30 cellular contexts compared by ENCODE assay signal in the genomic region with DNA sequence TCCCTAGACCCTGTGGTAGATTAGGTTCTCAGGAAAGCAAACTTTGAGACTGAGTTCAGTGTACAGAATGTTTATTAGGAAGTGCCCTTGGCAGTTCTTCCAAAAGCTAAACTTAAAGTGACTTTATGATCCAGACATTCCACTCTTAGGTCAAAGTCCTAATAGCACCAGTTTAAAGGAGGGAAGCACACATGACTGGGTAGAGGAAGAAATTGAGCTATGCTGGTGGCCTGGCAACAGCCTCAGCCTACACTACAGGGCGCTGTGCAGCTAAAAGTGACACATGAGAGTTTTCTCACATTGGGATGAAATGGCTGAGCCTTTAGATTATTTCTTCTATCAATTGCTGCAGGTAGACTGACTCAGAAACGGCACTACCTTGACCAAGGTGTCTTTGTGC.
DNase-seq lines count a peak whose midpoint lies in the region; ATAC-seq, FAIRE-seq and TF ChIP-seq lines count a peak whose summit lies in the region.
"Had no signal": no experiment of that assay in that cellular context is flagged by ENCODE, and none has a peak within 500 bp of the region (broad histone marks: within the 10 kb centered on the region; RNA-seq: fewer than 3 reads in every experiment).

No MANE protein-coding gene starts in this region.

- no peaks in the 10 kb centered on the region for H3K36me3 ChIP-seq in GM23338 (ENCODE audit: insufficient read depth)
- H3K36me3 ChIP-seq in pancreas: no peaks in the 10 kb centered on the region
- H3K36me3 ChIP-seq: cardiac muscle cell, ovary, SJCRH30, suprapubic skin had no signal

- no peaks in the 10 kb centered on the region for H3K9me3 Mint-ChIP-seq in GM23338
- H3K9me3 Mint-ChIP-seq: activated CD4-positive, alpha-beta T cell treated with anti-CD3 and anti-CD28 coated beads, Interleukin-2, amount 10 ng/mL, durations not matched to agents 24 days and 14 days had no signal

- peaks cover 5% of the 10 kb centered on the region for H3K27me3 Mint-ChIP-seq in GM23338 (ENCODE audit: insufficient read depth, low read depth, poor library complexity)
- H3K27me3 Mint-ChIP-seq: activated CD4-positive, alpha-beta T cell treated with anti-CD3 and anti-CD28 coated beads, Interleukin-2, amount 10 ng/mL, durations not matched to agents 24 days and 14 days; activated naive CD8-positive, alpha-beta T cell treated with anti-CD3 and anti-CD28 coated beads for 36 hours; B cell; CD4-positive, alpha-beta memory T cell; natural killer cell treated with Interleukin-12 subunit alpha and Interleukin-12 subunit beta and Interleukin-15 and Interleukin-18, amount 100 ng/mL, for 72 hours had no signal

- no peak for FAIRE-seq in pancreas (lab: Jason Lieb, UNC)

- H3K4me3 ChIP-seq in GM23338 (no peak overlapping the region), pancreas (no peak overlapping the region)
- H3K4me3 ChIP-seq: cardiac muscle cell, ovary, SJCRH30, skin epidermis, suprapubic skin had no signal

- ATAC-seq in GM23338 (no peak; the same call in 2 of the 3 replicates), left colon (peak; percentile 100), pancreas (peak in 3 of 4 donors; percentile 44 to 61 (median 54)), GM18907 (IDR thresholded peaks at IDR 0.05; ENCODE audit: unreplicated experiment) (no peak), GM18520 (IDR thresholded peaks at IDR 0.05; ENCODE audit: unreplicated experiment) (no peak)
- ATAC-seq: natural killer cell treated with Interleukin-12 subunit alpha and Interleukin-12 subunit beta and Interleukin-15 and Interleukin-18, amount 100 ng/mL, for 72 hours had no signal

- H3K9me2 ChIP-seq in GM23338 (ENCODE audit: insufficient read depth): no peaks in the 10 kb centered on the region

- 0 out of 2 replicates have a peak overlapping the region, but pooled peaks have one; percentile 32 for H2AFZ ChIP-seq in GM23338

- no peaks in the 10 kb centered on the region for H4K20me1 ChIP-seq in GM23338 (replicated peaks; ENCODE audit: insufficient read depth)

- no peaks in the 10 kb centered on the region for H3K79me2 ChIP-seq in GM23338 (replicated peaks; ENCODE audit: insufficient read depth)

- no peak overlapping the region for H3K4me3 Mint-ChIP-seq in GM23338
- H3K4me3 Mint-ChIP-seq: activated CD4-positive, alpha-beta T cell treated with anti-CD3 and anti-CD28 coated beads, Interleukin-2, amount 10 ng/mL, durations not matched to agents 24 days and 14 days; activated naive CD8-positive, alpha-beta T cell treated with anti-CD3 and anti-CD28 coated beads for 36 hours; B cell; CD4-positive, alpha-beta memory T cell; natural killer cell treated with Interleukin-12 subunit alpha and Interleukin-12 subunit beta and Interleukin-15 and Interleukin-18, amount 100 ng/mL, for 72 hours had no signal

- TF ChIP-seq CTCF in GM23338 (conservative IDR thresholded peaks at IDR 0.05; ENCODE audit: low read depth in 2 of 2) (0 out of 4 replicates have a peak, but pooled peaks of 1 of the 2 experiments have one; percentile 13), pancreas (IDR thresholded peaks at IDR 0.05) (no peak)

- DNase-seq in GM23338 (ENCODE audit: low spot score): no peak
- DNase-seq in OCI-M1 (lab: John Stamatoyannopoulos, UW): peak; percentile 7
- peak; percentile 34 to 48 for DNase-seq in left colon
- DNase-seq in pancreas: no peak
- no peak for DNase-seq in NCI-H2196 treated with DMSO at 0.1 percent for 48 hours (lab: John Stamatoyannopoulos, UW; ENCODE audit: unreplicated experiment)
- no peak for DNase-seq in activated CD4-positive, alpha-beta T cell treated with anti-CD3 and anti-CD28 coated beads for 1 hour
- DNase-seq: activated CD4-positive, alpha-beta T cell treated with anti-CD3 and anti-CD28 coated beads, Interleukin-2, amount 10 ng/mL, durations not matched to agents 24 days and 14 days; activated effector memory CD4-positive, alpha-beta T cell treated with Interleukin-2 at 50 U/mL for 16 hours; activated naive CD8-positive, alpha-beta T cell treated with anti-CD3 and anti-CD28 coated beads for 36 hours; anterior cingulate cortex; CD4-positive, alpha-beta memory T cell; cortex of kidney; effector memory CD4-positive, alpha-beta T cell; MV-4-11; NCI-H1436; NCI-H2081; NCI-H82; ovary; retina; SJCRH30; stimulated activated naive CD4-positive, alpha-beta T cell; T-helper 9 cell had no signal

- intact Hi-C loops in left colon (cut with DNase I, micrococcal nuclease) (no loop called here), pancreas (cut with DNase I) (no loop called here)

- no peaks in the 10 kb centered on the region for H3K36me3 Mint-ChIP-seq in GM23338 (ENCODE audit: low read depth)
- H3K36me3 Mint-ChIP-seq: activated naive CD8-positive, alpha-beta T cell treated with anti-CD3 and anti-CD28 coated beads for 36 hours; CD4-positive, alpha-beta memory T cell; natural killer cell treated with Interleukin-12 subunit alpha and Interleukin-12 subunit beta and Interleukin-15 and Interleukin-18, amount 100 ng/mL, for 72 hours had no signal

- H3K4me1 ChIP-seq in GM23338 (ENCODE audit: insufficient read depth) (peaks cover 4% of the 10 kb centered on the region; the same call in 1 of the 2 replicates), pancreas (no peaks in the 10 kb centered on the region)
- H3K4me1 ChIP-seq: SJCRH30, suprapubic skin had no signal

- H3K27me3 ChIP-seq in GM23338 (ENCODE audit: insufficient read depth) (no peaks in the 10 kb centered on the region), pancreas (no peaks in the 10 kb centered on the region)
- H3K27me3 ChIP-seq: cardiac muscle cell, ovary, SJCRH30, suprapubic skin had no signal

- H3K4me2 ChIP-seq in GM23338: no peak overlapping the region

- H3K27ac Mint-ChIP-seq in GM23338: no peak overlapping the region
- H3K27ac Mint-ChIP-seq: activated CD4-positive, alpha-beta T cell treated with anti-CD3 and anti-CD28 coated beads, Interleukin-2, amount 10 ng/mL, durations not matched to agents 24 days and 14 days; activated naive CD8-positive, alpha-beta T cell treated with anti-CD3 and anti-CD28 coated beads for 36 hours; B cell; natural killer cell treated with Interleukin-12 subunit alpha and Interleukin-12 subunit beta and Interleukin-15 and Interleukin-18, amount 100 ng/mL, for 72 hours had no signal

- WGBS in pancreas, 2 donors: 41 to 57% methylated on average over 2 of the region's 2 CpGs

- H3K9me3 ChIP-seq in pancreas: no peaks in the 10 kb centered on the region
- H3K9me3 ChIP-seq: ovary, SJCRH30, suprapubic skin had no signal

- peaks cover 4% of the 10 kb centered on the region; the same call in 2 of the 3 replicates for H3K4me1 Mint-ChIP-seq in GM23338
- H3K4me1 Mint-ChIP-seq: activated CD4-positive, alpha-beta T cell treated with anti-CD3 and anti-CD28 coated beads, Interleukin-2, amount 10 ng/mL, durations not matched to agents 24 days and 14 days; activated naive CD8-positive, alpha-beta T cell treated with anti-CD3 and anti-CD28 coated beads for 36 hours; B cell; CD4-positive, alpha-beta memory T cell had no signal

- no peak overlapping the region for H3K27ac ChIP-seq in GM23338 (ENCODE audit: low read depth)
- no peak overlapping the region for H3K27ac ChIP-seq in pancreas
- H3K27ac ChIP-seq: cardiac muscle cell, epithelial cell of prostate, ovary, SJCRH30, skin epidermis, suprapubic skin had no signal

- no peaks in the 10 kb centered on the region for H3F3A ChIP-seq in GM23338 (replicated peaks; ENCODE audit: low read depth)

TF ChIP-seq in GM23338, 12 proteins besides CTCF, POLR2A, EP300 and RAD21 (continues in another document):
- TF ChIP-seq CREB1 (CRISPR knock-in tag; IDR thresholded peaks at IDR 0.05; ENCODE audit: low read depth) (no peak), ZNF114 (CRISPR knock-in tag; IDR thresholded peaks at IDR 0.05) (no peak), NANOG (IDR thresholded peaks at IDR 0.05; ENCODE audit: borderline replicate concordance) (no peak), ZNF331 (CRISPR knock-in tag; IDR thresholded peaks at IDR 0.05; ENCODE audit: low read depth) (no peak), POLR2AphosphoS5 (IDR thresholded peaks at IDR 0.05; ENCODE audit: low read depth) (no peak)
- TF ChIP-seq, protein P1, sequence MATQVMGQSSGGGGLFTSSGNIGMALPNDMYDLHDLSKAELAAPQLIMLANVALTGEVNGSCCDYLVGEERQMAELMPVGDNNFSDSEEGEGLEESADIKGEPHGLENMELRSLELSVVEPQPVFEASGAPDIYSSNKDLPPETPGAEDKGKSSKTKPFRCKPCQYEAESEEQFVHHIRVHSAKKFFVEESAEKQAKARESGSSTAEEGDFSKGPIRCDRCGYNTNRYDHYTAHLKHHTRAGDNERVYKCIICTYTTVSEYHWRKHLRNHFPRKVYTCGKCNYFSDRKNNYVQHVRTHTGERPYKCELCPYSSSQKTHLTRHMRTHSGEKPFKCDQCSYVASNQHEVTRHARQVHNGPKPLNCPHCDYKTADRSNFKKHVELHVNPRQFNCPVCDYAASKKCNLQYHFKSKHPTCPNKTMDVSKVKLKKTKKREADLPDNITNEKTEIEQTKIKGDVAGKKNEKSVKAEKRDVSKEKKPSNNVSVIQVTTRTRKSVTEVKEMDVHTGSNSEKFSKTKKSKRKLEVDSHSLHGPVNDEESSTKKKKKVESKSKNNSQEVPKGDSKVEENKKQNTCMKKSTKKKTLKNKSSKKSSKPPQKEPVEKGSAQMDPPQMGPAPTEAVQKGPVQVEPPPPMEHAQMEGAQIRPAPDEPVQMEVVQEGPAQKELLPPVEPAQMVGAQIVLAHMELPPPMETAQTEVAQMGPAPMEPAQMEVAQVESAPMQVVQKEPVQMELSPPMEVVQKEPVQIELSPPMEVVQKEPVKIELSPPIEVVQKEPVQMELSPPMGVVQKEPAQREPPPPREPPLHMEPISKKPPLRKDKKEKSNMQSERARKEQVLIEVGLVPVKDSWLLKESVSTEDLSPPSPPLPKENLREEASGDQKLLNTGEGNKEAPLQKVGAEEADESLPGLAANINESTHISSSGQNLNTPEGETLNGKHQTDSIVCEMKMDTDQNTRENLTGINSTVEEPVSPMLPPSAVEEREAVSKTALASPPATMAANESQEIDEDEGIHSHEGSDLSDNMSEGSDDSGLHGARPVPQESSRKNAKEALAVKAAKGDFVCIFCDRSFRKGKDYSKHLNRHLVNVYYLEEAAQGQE (IDR thresholded peaks at IDR 0.05; ENCODE audit: unreplicated experiment): no peak
- TF ChIP-seq, protein P2, sequence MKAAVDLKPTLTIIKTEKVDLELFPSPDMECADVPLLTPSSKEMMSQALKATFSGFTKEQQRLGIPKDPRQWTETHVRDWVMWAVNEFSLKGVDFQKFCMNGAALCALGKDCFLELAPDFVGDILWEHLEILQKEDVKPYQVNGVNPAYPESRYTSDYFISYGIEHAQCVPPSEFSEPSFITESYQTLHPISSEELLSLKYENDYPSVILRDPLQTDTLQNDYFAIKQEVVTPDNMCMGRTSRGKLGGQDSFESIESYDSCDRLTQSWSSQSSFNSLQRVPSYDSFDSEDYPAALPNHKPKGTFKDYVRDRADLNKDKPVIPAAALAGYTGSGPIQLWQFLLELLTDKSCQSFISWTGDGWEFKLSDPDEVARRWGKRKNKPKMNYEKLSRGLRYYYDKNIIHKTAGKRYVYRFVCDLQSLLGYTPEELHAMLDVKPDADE (IDR thresholded peaks at IDR 0.05): no peak

Comparison
In these comparisons a context has a peak if more than half of its experiments do, and no peak if none do; other contexts are left out.
1. ATAC-seq: peak in left colon (single experiment) and pancreas (3 of 4); none in GM23338 (single experiment), GM18907 (single experiment) and GM18520 (single experiment).
2. DNase-seq: peak in OCI-M1 (single experiment) and left colon (2 of 2); none in GM23338 (single experiment), pancreas (0 of 6), NCI-H2196 treated with DMSO at 0.1 percent for 48 hours (single experiment) and activated CD4-positive, alpha-beta T cell treated with anti-CD3 and anti-CD28 coated beads for 1 hour (single experiment).